Comparison of ENCODE assay signal across 24 cellular contexts in the genomic region with DNA sequence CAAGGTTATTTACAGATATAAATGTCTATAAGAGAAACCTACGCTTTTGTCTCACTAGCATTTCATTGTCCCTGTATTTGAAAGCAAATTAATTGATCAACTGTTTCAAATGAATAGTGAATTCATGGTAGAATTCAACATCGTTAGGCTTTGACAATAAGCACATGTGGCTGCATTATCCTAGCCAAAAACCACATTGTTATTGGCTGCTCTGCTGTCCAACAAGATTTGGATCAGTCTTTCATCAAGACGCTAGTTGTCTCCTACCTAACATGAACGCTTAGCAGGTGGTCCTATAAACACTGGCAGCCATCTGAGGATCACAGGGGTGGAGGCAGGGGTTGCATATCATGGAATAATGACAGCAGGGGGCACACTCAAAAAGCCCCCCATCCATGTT.
"Had no signal": no experiment of that assay in that cellular context is flagged by ENCODE, and none has a peak within 500 bp of the region (broad histone marks: within the 10 kb centered on the region; RNA-seq: fewer than 3 reads in every experiment).

No MANE protein-coding gene starts in this region.

- H3K27me3 ChIP-seq: left lung, ovary, sigmoid colon, tibial nerve, vagina had no signal

- ATAC-seq: left colon; left lung; lower lobe of right lung; naive thymus-derived CD8-positive, alpha-beta T cell; right cardiac atrium; stimulated activated memory B cell treated with anti-CD40 and anti-IgM and Interleukin-4, amounts not matched to agents 10 μg/mL and 1 μg/mL and 100 μg/mL, for 72 hours; stimulated activated naive CD8-positive, alpha-beta T cell treated with anti-CD3 and anti-CD28 coated beads, Interleukin-15, amount 100 ng/mL, for 72 hours had no signal

- H3K4me1 ChIP-seq: left lung, lower lobe of right lung, sigmoid colon, tibial nerve, vagina had no signal

- H3K27ac ChIP-seq: left lung, lower lobe of right lung, ovary, sigmoid colon, tibial nerve, vagina had no signal

- FAIRE-seq: islet of Langerhans, kidney, small intestine had no signal

- H3K9me3 ChIP-seq: left lung, lower lobe of right lung, ovary, sigmoid colon, tibial nerve, vagina had no signal

- H3K36me3 ChIP-seq: left lung, lower lobe of right lung, ovary, sigmoid colon, tibial nerve, vagina had no signal

- DNase-seq: hypothalamus; immature natural killer cell; kidney; left colon; left lung; lower lobe of right lung; mammary epithelial cell; mesenchymal stem cell; naive thymus-derived CD8-positive, alpha-beta T cell; ovary; right cardiac atrium; sigmoid colon; small intestine; stimulated activated CD4-positive, alpha-beta T cell treated with anti-CD3 and anti-CD28 coated beads, Interleukin-1b, Interleukin-23, amount 100 ng/mL, for 48 hours; stimulated activated CD4-positive, alpha-beta T cell treated with anti-CD3 and anti-CD28 coated beads, Interleukin-2, amount 100 ng/mL, for 48 hours; stimulated activated CD4-positive, alpha-beta T cell treated with anti-CD3 and anti-CD28 coated beads, Interleukin-4, amount 100 ng/mL, for 4 hours; stimulated activated CD8-positive, alpha-beta memory T cell treated with anti-CD3 and anti-CD28 coated beads, Interleukin-4, amount 100 ng/mL, for 48 hours; stimulated activated naive CD4-positive, alpha-beta T cell treated with Interleukin-2 at 50 U/mL for 16 hours; stimulated activated naive CD8-positive, alpha-beta T cell treated with anti-CD3 and anti-CD28 coated beads, Interleukin-15, amount 100 ng/mL, for 72 hours; substantia nigra had no signal

- H3K4me3 ChIP-seq: left lung, lower lobe of right lung, ovary, sigmoid colon, tibial nerve, vagina had no signal
